In genomic region chr6:43840490-43841218, GRCh38 we compare ENCODE assay signal across 14 cellular contexts.
"Had no signal": no experiment of that assay in that cellular context is flagged by ENCODE, and none has a peak within 500 bp of the region (broad histone marks: within the 10 kb centered on the region; RNA-seq: fewer than 3 reads in every experiment).

No MANE protein-coding gene starts in this region.

- H3K4me3 Mint-ChIP-seq: activated CD4-positive, alpha-beta memory T cell treated with anti-CD3 and anti-CD28 coated beads for 36 hours; activated naive CD8-positive, alpha-beta T cell treated with anti-CD3 and anti-CD28 coated beads, Interleukin-2, amount 10 ng/mL, durations not matched to agents 7 days and 5 days; activated T-cell treated with anti-CD3 and anti-CD28 coated beads, Interleukin-2, amount 50 U/mL, for 72 hours; immature natural killer cell; naive thymus-derived CD8-positive, alpha-beta T cell; stimulated activated memory B cell treated with anti-CD40 and anti-IgM and Interleukin-4, amounts not matched to agents 10 μg/mL and 1 μg/mL and 100 μg/mL, for 72 hours had no signal

- H3K27me3 ChIP-seq: ascending aorta, right atrium auricular region had no signal

- H3K4me1 Mint-ChIP-seq: activated naive CD8-positive, alpha-beta T cell treated with anti-CD3 and anti-CD28 coated beads, Interleukin-2, amount 10 ng/mL, durations not matched to agents 7 days and 5 days; immature natural killer cell; stimulated activated memory B cell treated with anti-CD40 and anti-IgM and Interleukin-4, amounts not matched to agents 10 μg/mL and 1 μg/mL and 100 μg/mL, for 72 hours had no signal

- H3K27ac ChIP-seq: ascending aorta, right atrium auricular region, tibial artery had no signal

- H3K4me3 ChIP-seq: ascending aorta, right atrium auricular region, tibial artery had no signal

- H3K36me3 ChIP-seq: ascending aorta, right atrium auricular region, tibial artery had no signal

- H3K4me1 ChIP-seq: ascending aorta, right atrium auricular region, tibial artery had no signal

- H3K9me3 Mint-ChIP-seq: activated CD4-positive, alpha-beta memory T cell treated with anti-CD3 and anti-CD28 coated beads for 36 hours; activated naive CD8-positive, alpha-beta T cell treated with anti-CD3 and anti-CD28 coated beads, Interleukin-2, amount 10 ng/mL, durations not matched to agents 7 days and 5 days; activated T-cell treated with anti-CD3 and anti-CD28 coated beads, Interleukin-2, amount 50 U/mL, for 72 hours; immature natural killer cell; naive thymus-derived CD8-positive, alpha-beta T cell; stimulated activated memory B cell treated with anti-CD40 and anti-IgM and Interleukin-4, amounts not matched to agents 10 μg/mL and 1 μg/mL and 100 μg/mL, for 72 hours had no signal

- DNase-seq: activated CD4-positive, alpha-beta memory T cell treated with anti-CD3 and anti-CD28 coated beads for 36 hours; activated CD4-positive, CD25-positive, alpha-beta regulatory T cell treated with anti-CD3 and anti-CD28 coated beads, Interleukin-2, amount 50 U/mL, for 72 hours; activated naive CD8-positive, alpha-beta T cell treated with anti-CD3 and anti-CD28 coated beads, Interleukin-2, amount 10 ng/mL, durations not matched to agents 7 days and 5 days; activated T-cell treated with anti-CD3 and anti-CD28 coated beads, Interleukin-2, amount 50 U/mL, for 72 hours; immature natural killer cell; left colon; naive thymus-derived CD8-positive, alpha-beta T cell; posterior cingulate gyrus; small intestine; T-helper 9 cell; tibial artery had no signal

- H3K9me3 ChIP-seq: ascending aorta, right atrium auricular region, tibial artery had no signal

- H3K27ac Mint-ChIP-seq: activated CD4-positive, alpha-beta memory T cell treated with anti-CD3 and anti-CD28 coated beads for 36 hours; activated naive CD8-positive, alpha-beta T cell treated with anti-CD3 and anti-CD28 coated beads, Interleukin-2, amount 10 ng/mL, durations not matched to agents 7 days and 5 days; activated T-cell treated with anti-CD3 and anti-CD28 coated beads, Interleukin-2, amount 50 U/mL, for 72 hours; naive thymus-derived CD8-positive, alpha-beta T cell; stimulated activated memory B cell treated with anti-CD40 and anti-IgM and Interleukin-4, amounts not matched to agents 10 μg/mL and 1 μg/mL and 100 μg/mL, for 72 hours had no signal

- H3K36me3 Mint-ChIP-seq: activated CD4-positive, alpha-beta memory T cell treated with anti-CD3 and anti-CD28 coated beads for 36 hours; activated naive CD8-positive, alpha-beta T cell treated with anti-CD3 and anti-CD28 coated beads, Interleukin-2, amount 10 ng/mL, durations not matched to agents 7 days and 5 days; immature natural killer cell; naive thymus-derived CD8-positive, alpha-beta T cell; stimulated activated memory B cell treated with anti-CD40 and anti-IgM and Interleukin-4, amounts not matched to agents 10 μg/mL and 1 μg/mL and 100 μg/mL, for 72 hours had no signal
